ENCODE assay signal across 30 cellular contexts in the genomic region with DNA sequence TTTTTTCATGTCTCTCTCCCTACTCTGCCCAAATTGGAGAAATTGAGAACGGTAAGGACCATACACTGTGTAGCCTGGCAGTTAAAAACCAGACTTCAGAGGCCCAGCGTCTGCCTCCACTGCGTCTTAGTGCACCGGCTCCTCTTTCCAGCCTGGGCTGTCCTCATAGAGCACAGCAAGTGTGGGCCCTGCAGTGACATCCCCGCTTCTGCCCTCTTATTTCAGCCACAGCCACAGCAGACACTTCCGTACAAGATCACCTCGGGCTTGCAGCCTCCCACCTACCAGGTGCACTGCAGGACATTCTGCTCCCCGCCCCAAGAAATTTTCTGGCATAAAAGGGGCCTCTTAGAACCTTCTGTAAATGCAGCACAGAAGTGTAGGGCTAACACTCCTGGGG. TPM values are rescaled to one million over a fixed set of nuclear protein-coding genes. Genes with fewer than 3 reads are reported as not detected.
DNase-seq lines count a peak whose midpoint lies in the region; ATAC-seq and TF ChIP-seq lines count a peak whose summit lies in the region.
"Had no signal": no experiment of that assay in that cellular context is flagged by ENCODE, and none has a peak within 500 bp of the region (broad histone marks: within the 10 kb centered on the region; RNA-seq: fewer than 3 reads in every experiment).

No MANE protein-coding gene starts in this region.

- H2AK5ac ChIP-seq in H9 (ENCODE audit: insufficient read length, low read length): no peak overlapping the region

- H3K27ac Mint-ChIP-seq in GM23338: no peak overlapping the region
- no peak overlapping the region for H3K27ac Mint-ChIP-seq in endodermal cell
- H3K27ac Mint-ChIP-seq in osteocyte (ENCODE audit: unreplicated experiment): no peak overlapping the region
- H3K27ac Mint-ChIP-seq in stimulated activated effector memory CD8-positive, alpha-beta T cell treated with anti-CD3 and anti-CD28 coated beads, Interleukin-12 subunit alpha, Interleukin-12 subunit beta, amount 100 ng/mL, for 72 hours: no peak overlapping the region
- no peak overlapping the region for H3K27ac Mint-ChIP-seq in H9
- no peak overlapping the region for H3K27ac Mint-ChIP-seq in activated naive CD8-positive, alpha-beta T cell treated with anti-CD3 and anti-CD28 coated beads, Interleukin-2, amount 50 U/mL, for 24 hours
- H3K27ac Mint-ChIP-seq: CD4-positive, alpha-beta memory T cell; CD4-positive, CD25-positive, alpha-beta regulatory T cell; CD8-positive, alpha-beta memory T cell had no signal

- no peak overlapping the region for H3K9ac ChIP-seq in endodermal cell (ENCODE audit: extremely low read depth, low read length, poor library complexity, severe bottlenecking)
- H3K9ac ChIP-seq in H9 (ENCODE audit: extremely low read depth, insufficient read length, low read length): no peak overlapping the region
- H3K9ac ChIP-seq: BLaER1 had no signal

- no peak overlapping the region for H4K5ac ChIP-seq in H9 (ENCODE audit: insufficient read length, low read depth, low read length)

- peaks cover 8% of the 10 kb centered on the region; the same call in 2 of the 3 replicates for H3K9me3 Mint-ChIP-seq in GM23338
- H3K9me3 Mint-ChIP-seq in endodermal cell: peaks cover 12% of the 10 kb centered on the region
- peaks cover 24% of the 10 kb centered on the region for H3K9me3 Mint-ChIP-seq in osteocyte (ENCODE audit: unreplicated experiment)
- H3K9me3 Mint-ChIP-seq in stimulated activated effector memory CD8-positive, alpha-beta T cell treated with anti-CD3 and anti-CD28 coated beads, Interleukin-12 subunit alpha, Interleukin-12 subunit beta, amount 100 ng/mL, for 72 hours: peaks cover 8% of the 10 kb centered on the region
- peaks cover 17 to 20% of the 10 kb centered on the region in 2 experiments for H3K9me3 Mint-ChIP-seq in H9
- peaks cover 7% of the 10 kb centered on the region for H3K9me3 Mint-ChIP-seq in activated naive CD8-positive, alpha-beta T cell treated with anti-CD3 and anti-CD28 coated beads, Interleukin-2, amount 50 U/mL, for 24 hours

- H3K4me2 ChIP-seq in GM23338 (no peak overlapping the region), H9 (ENCODE audit: insufficient read depth, insufficient read length, low read length) (no peak overlapping the region)
- H3K4me2 ChIP-seq: BLaER1 had no signal

- no peak overlapping the region for H3K56ac ChIP-seq in H9 (ENCODE audit: insufficient read length, low read depth, low read length)

- peaks cover 12% of the 10 kb centered on the region for H3K9me3 ChIP-seq in endodermal cell (ENCODE audit: control insufficient read depth, low read length)
- no peaks in the 10 kb centered on the region for H3K9me3 ChIP-seq in H9 (ENCODE audit: control insufficient read depth, low read depth, low read length)
- H3K9me3 ChIP-seq: BE2C had no signal

- TF ChIP-seq CTCF in GM23338 (conservative IDR thresholded peaks at IDR 0.05; ENCODE audit: low read depth in 2 of 2) (no peak), endodermal cell (conservative IDR thresholded peaks at IDR 0.05) (no peak), osteocyte (IDR thresholded peaks at IDR 0.05) (no peak), H9 (conservative IDR thresholded peaks at IDR 0.05) (no peak)

- no peak for ATAC-seq in GM23338
- peak; percentile 13 for ATAC-seq in stimulated activated effector memory CD8-positive, alpha-beta T cell treated with anti-CD3 and anti-CD28 coated beads, Interleukin-12 subunit alpha, Interleukin-12 subunit beta, amount 100 ng/mL, for 72 hours
- ATAC-seq in HG03520 (IDR thresholded peaks at IDR 0.05; ENCODE audit: unreplicated experiment): no peak
- no peak for ATAC-seq in activated naive CD8-positive, alpha-beta T cell treated with anti-CD3 and anti-CD28 coated beads, Interleukin-2, amount 50 U/mL, for 24 hours
- ATAC-seq: GM12878 had no signal

- no peak overlapping the region for H3K23ac ChIP-seq in H9 (ENCODE audit: insufficient read length, low read depth, low read length)

- H3K27me3 ChIP-seq in GM23338 (ENCODE audit: insufficient read depth): no peaks in the 10 kb centered on the region
- H3K27me3 ChIP-seq in endodermal cell (ENCODE audit: control insufficient read depth, insufficient read depth, low read length, poor library complexity, severe bottlenecking): no peaks in the 10 kb centered on the region
- H3K27me3 ChIP-seq in H9 (ENCODE audit: insufficient read depth, low read length): no peaks in the 10 kb centered on the region
- H3K27me3 ChIP-seq: BLaER1 had no signal

- no peaks in the 10 kb centered on the region for H3K79me2 ChIP-seq in GM23338 (replicated peaks; ENCODE audit: insufficient read depth)
- H3K79me2 ChIP-seq in H9 (ENCODE audit: insufficient read depth, low read length): no peaks in the 10 kb centered on the region

- no peak overlapping the region for H2BK120ac ChIP-seq in H9 (ENCODE audit: low read depth, low read length, poor library complexity, severe bottlenecking)

- no peaks in the 10 kb centered on the region for H4K20me1 ChIP-seq in GM23338 (replicated peaks; ENCODE audit: insufficient read depth)
- H4K20me1 ChIP-seq in H9 (ENCODE audit: control insufficient read depth, insufficient read depth, insufficient read length): no peaks in the 10 kb centered on the region
- H4K20me1 ChIP-seq: BLaER1 had no signal

- H3K36me3 Mint-ChIP-seq in GM23338 (ENCODE audit: low read depth): no peaks in the 10 kb centered on the region
- H3K36me3 Mint-ChIP-seq in endodermal cell (ENCODE audit: low read depth): no peaks in the 10 kb centered on the region
- peaks cover 4% of the 10 kb centered on the region for H3K36me3 Mint-ChIP-seq in osteocyte (ENCODE audit: unreplicated experiment)
- H3K36me3 Mint-ChIP-seq in stimulated activated effector memory CD8-positive, alpha-beta T cell treated with anti-CD3 and anti-CD28 coated beads, Interleukin-12 subunit alpha, Interleukin-12 subunit beta, amount 100 ng/mL, for 72 hours: no peaks in the 10 kb centered on the region
- peaks cover 0 to 13% (median 0%) of the 10 kb centered on the region in 3 experiments; a peak in 1 of 7 replicates for H3K36me3 Mint-ChIP-seq in H9 (ENCODE audit: insufficient read depth in 1 of 3, low read depth in 3 of 3)
- H3K36me3 Mint-ChIP-seq in activated naive CD8-positive, alpha-beta T cell treated with anti-CD3 and anti-CD28 coated beads, Interleukin-2, amount 50 U/mL, for 24 hours (ENCODE audit: low read depth): no peaks in the 10 kb centered on the region
- H3K36me3 Mint-ChIP-seq: CD14-positive monocyte; CD4-positive, alpha-beta memory T cell; CD4-positive, CD25-positive, alpha-beta regulatory T cell; CD8-positive, alpha-beta memory T cell had no signal

- no peak overlapping the region for H3K4me3 Mint-ChIP-seq in GM23338
- no peak overlapping the region for H3K4me3 Mint-ChIP-seq in endodermal cell
- no peak overlapping the region for H3K4me3 Mint-ChIP-seq in osteocyte (ENCODE audit: unreplicated experiment)
- H3K4me3 Mint-ChIP-seq in stimulated activated effector memory CD8-positive, alpha-beta T cell treated with anti-CD3 and anti-CD28 coated beads, Interleukin-12 subunit alpha, Interleukin-12 subunit beta, amount 100 ng/mL, for 72 hours: no peak overlapping the region
- no peak overlapping the region for H3K4me3 Mint-ChIP-seq in H9
- H3K4me3 Mint-ChIP-seq in activated naive CD8-positive, alpha-beta T cell treated with anti-CD3 and anti-CD28 coated beads, Interleukin-2, amount 50 U/mL, for 24 hours: no peak overlapping the region
- H3K4me3 Mint-ChIP-seq: CD14-positive monocyte; CD4-positive, CD25-positive, alpha-beta regulatory T cell; CD8-positive, alpha-beta memory T cell had no signal

- no peak overlapping the region for H3K18ac ChIP-seq in H9 (ENCODE audit: insufficient read length, low read depth, low read length)

- no peak overlapping the region for H2BK15ac ChIP-seq in H9 (ENCODE audit: low read depth, low read length)

- H2BK12ac ChIP-seq in H9 (ENCODE audit: insufficient read length, low read depth, low read length): no peak overlapping the region

- DNase-seq in GM23338 (ENCODE audit: low spot score) (no peak), endodermal cell (peak; percentile 17), osteocyte (ENCODE audit: extremely low spot score, unreplicated experiment) (peak; percentile 65), SW 1271 (lab: John Stamatoyannopoulos, UW) (no peak), H9 (no peak)
- DNase-seq in stimulated activated effector memory CD8-positive, alpha-beta T cell treated with anti-CD3 and anti-CD28 coated beads, Interleukin-12 subunit alpha, Interleukin-12 subunit beta, amount 100 ng/mL, for 72 hours (ENCODE audit: low spot score in 2 of 2): no peak
- DNase-seq in activated naive CD8-positive, alpha-beta T cell treated with anti-CD3 and anti-CD28 coated beads, Interleukin-2, amount 50 U/mL, for 24 hours: no peak
- DNase-seq: 8988T; ACHN; BE2C; C1 segment of cervical spinal cord; CD4-positive, alpha-beta memory T cell; CD4-positive, CD25-positive, alpha-beta regulatory T cell; CD8-positive, alpha-beta memory T cell; COR-L47; DMS 273 treated with DMSO at 0.1 percent for 48 hours; DMS153; DMS53; DMS79; DND-41; EL; GDM1 had no signal

- H3T11ph ChIP-seq in H9 (ENCODE audit: low read length): no peak overlapping the region

- H2BK5ac ChIP-seq in H9 (ENCODE audit: insufficient read length, low read length): no peak overlapping the region

- H2AFZ ChIP-seq in GM23338 (peak overlapping the region; percentile 59; the same call in 1 of the 2 replicates), H9 (ENCODE audit: low read length) (no peak overlapping the region)

- WGBS in endodermal cell (ENCODE audit: insufficient coverage in 1 of 2, insufficient read length in 1 of 2), 2 experiments: 87 to 94% methylated on average over 7 to 8 of the region's 8 CpGs
- WGBS in H9 (ENCODE audit: extremely low coverage, insufficient read length, low lambda C conversion rate): no CpG with 5 or more reads among the region's 8 CpGs

- H3K27me3 Mint-ChIP-seq in GM23338 (ENCODE audit: insufficient read depth, low read depth, poor library complexity): peaks cover 2% of the 10 kb centered on the region
- peaks cover 2% of the 10 kb centered on the region for H3K27me3 Mint-ChIP-seq in endodermal cell (ENCODE audit: insufficient read depth)
- peaks cover 30% of the 10 kb centered on the region for H3K27me3 Mint-ChIP-seq in osteocyte (ENCODE audit: unreplicated experiment)
- H3K27me3 Mint-ChIP-seq in H9 (ENCODE audit: low read depth): peaks cover 4% of the 10 kb centered on the region; the same call in 1 of the 2 replicates
- H3K27me3 Mint-ChIP-seq in activated naive CD8-positive, alpha-beta T cell treated with anti-CD3 and anti-CD28 coated beads, Interleukin-2, amount 50 U/mL, for 24 hours: peaks cover 17% of the 10 kb centered on the region

- H3K4me3 ChIP-seq in GM23338 (no peak overlapping the region), endodermal cell (ENCODE audit: low read length) (no peak overlapping the region)
- H3K4me3 ChIP-seq: BLaER1, GM12878 had no signal

- H3K23me2 ChIP-seq in H9 (ENCODE audit: insufficient read length, low read depth, low read length, poor library complexity, severe bottlenecking): no peaks in the 10 kb centered on the region

- no peak overlapping the region for H3K27ac ChIP-seq in GM23338 (ENCODE audit: low read depth)
- no peak overlapping the region for H3K27ac ChIP-seq in endodermal cell (ENCODE audit: low read depth, low read length)
- H3K27ac ChIP-seq in H9 (ENCODE audit: insufficient read length, low read depth, low read length): no peak overlapping the region
- H3K27ac ChIP-seq: BLaER1 had no signal

- H3K9me2 ChIP-seq in GM23338 (ENCODE audit: insufficient read depth): no peaks in the 10 kb centered on the region

- no peaks in the 10 kb centered on the region for H3K79me1 ChIP-seq in H9 (ENCODE audit: insufficient read depth, low read depth, low read length, poor library complexity, severe bottlenecking)

- H3K36me3 ChIP-seq in GM23338 (ENCODE audit: insufficient read depth): no peaks in the 10 kb centered on the region
- no peaks in the 10 kb centered on the region for H3K36me3 ChIP-seq in endodermal cell (ENCODE audit: control insufficient read depth, insufficient read depth, low read length)
- H3K36me3 ChIP-seq: BE2C, BLaER1 had no signal

- H3K4me1 Mint-ChIP-seq in GM23338 (no peaks in the 10 kb centered on the region), endodermal cell (no peaks in the 10 kb centered on the region), osteocyte (ENCODE audit: unreplicated experiment) (no peaks in the 10 kb centered on the region), H9 (0 out of 4 replicates have a peak, but pooled peaks cover 0 to 2% of the 10 kb centered on the region in 2 experiments)
- no peaks in the 10 kb centered on the region for H3K4me1 Mint-ChIP-seq in stimulated activated effector memory CD8-positive, alpha-beta T cell treated with anti-CD3 and anti-CD28 coated beads, Interleukin-12 subunit alpha, Interleukin-12 subunit beta, amount 100 ng/mL, for 72 hours
- no peaks in the 10 kb centered on the region for H3K4me1 Mint-ChIP-seq in activated naive CD8-positive, alpha-beta T cell treated with anti-CD3 and anti-CD28 coated beads, Interleukin-2, amount 50 U/mL, for 24 hours
- H3K4me1 Mint-ChIP-seq: CD14-positive monocyte; CD4-positive, alpha-beta memory T cell; CD4-positive, CD25-positive, alpha-beta regulatory T cell; CD8-positive, alpha-beta memory T cell had no signal

- no peak overlapping the region for H4K91ac ChIP-seq in H9 (ENCODE audit: insufficient read length, low read depth, low read length)

- no peak overlapping the region for H4K8ac ChIP-seq in H9 (replicated peaks; ENCODE audit: insufficient read length, low read depth, low read length)

- H3K4me1 ChIP-seq in GM23338 (ENCODE audit: insufficient read depth): no peaks in the 10 kb centered on the region
- no peaks in the 10 kb centered on the region for H3K4me1 ChIP-seq in endodermal cell (ENCODE audit: control insufficient read depth, insufficient read depth, low read length)
- no peaks in the 10 kb centered on the region for H3K4me1 ChIP-seq in H9 (ENCODE audit: insufficient read depth, low read length)
- H3K4me1 ChIP-seq: BE2C, BLaER1 had no signal

- H3K4ac ChIP-seq in H9 (ENCODE audit: low read depth, low read length): no peak overlapping the region

- no peak overlapping the region for H3K14ac ChIP-seq in H9 (ENCODE audit: insufficient read depth, low read length)

- H2BK20ac ChIP-seq in H9 (ENCODE audit: low read depth, low read length, poor library complexity, severe bottlenecking): no peak overlapping the region

- H3F3A ChIP-seq in GM23338 (replicated peaks; ENCODE audit: low read depth): no peaks in the 10 kb centered on the region

RNA-seq across cellular contexts. Expression of a gene that starts 21.4 kb away (rescaled TPM):
- total RNA-seq in GM23338 (2014; rRNA removed; shearing (Covaris generic)): not detected in 2 replicates
- polyA plus RNA-seq in GM23338 (2016; fragmentation: Nextera tagmentation; extraction: Ambion mirVana): not detected in 2 replicates
- total RNA-seq in endodermal cell: not detected
- not detected for polyA plus RNA-seq in endodermal cell (2013, experiment 1 of 2)
- polyA plus RNA-seq in endodermal cell (2013, experiment 2 of 2): not detected
- total RNA-seq in osteocyte: not detected in 2 replicates
- total RNA-seq in H9 (2021): not detected in 2 replicates
- total RNA-seq: A673; CD4-positive, alpha-beta memory T cell; CD4-positive, CD25-positive, alpha-beta regulatory T cell; CD8-positive, alpha-beta memory T cell; Daoy; G401; GM12878 had no signal
- polyA plus RNA-seq: AG04450; CD14-positive monocyte; CD4-positive, alpha-beta memory T cell; CD4-positive, CD25-positive, alpha-beta regulatory T cell; CD8-positive, alpha-beta memory T cell; GM12878 had no signal

Comparison
In these comparisons a context has a peak if more than half of its experiments do, and no peak if none do; other contexts are left out.
1. DNase-seq: peak in endodermal cell (single experiment) and osteocyte (single experiment); none in GM23338 (single experiment), stimulated activated effector memory CD8-positive, alpha-beta T cell treated with anti-CD3 and anti-CD28 coated beads, Interleukin-12 subunit alpha, Interleukin-12 subunit beta, amount 100 ng/mL, for 72 hours (0 of 2), SW 1271 (0 of 2), H9 (single experiment) and activated naive CD8-positive, alpha-beta T cell treated with anti-CD3 and anti-CD28 coated beads, Interleukin-2, amount 50 U/mL, for 24 hours (single experiment).